17 cellular contexts compared by ENCODE assay signal in the genomic region with DNA sequence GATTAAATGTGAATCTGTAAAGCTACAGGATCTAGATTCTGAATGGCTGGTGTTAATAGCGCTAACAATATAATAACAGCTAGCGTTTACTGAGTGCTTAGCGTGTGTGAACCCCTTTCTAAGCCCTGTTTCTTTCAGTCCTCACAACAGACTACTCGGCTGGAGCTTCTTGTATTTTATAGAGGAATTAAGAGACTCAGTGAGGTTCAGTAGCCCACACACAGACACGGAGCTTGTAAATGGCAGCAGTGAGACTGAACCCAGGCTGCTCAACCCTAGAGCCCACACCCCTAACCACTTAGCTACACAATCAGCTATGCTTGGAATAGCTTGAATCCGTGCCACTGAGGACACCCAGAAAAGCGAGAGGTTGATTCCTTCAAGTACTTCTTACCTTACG. TPM values are rescaled to one million over a fixed set of nuclear protein-coding genes. Genes with fewer than 3 reads are reported as not detected.
DNase-seq lines count a peak whose midpoint lies in the region; ATAC-seq and TF ChIP-seq lines count a peak whose summit lies in the region.
"Had no signal": no experiment of that assay in that cellular context is flagged by ENCODE, and none has a peak within 500 bp of the region (broad histone marks: within the 10 kb centered on the region; RNA-seq: fewer than 3 reads in every experiment).

No MANE protein-coding gene starts in this region.

- H3K36me3 ChIP-seq in RWPE2 (ENCODE audit: low read depth), result peaks cover 13% of the 10 kb centered on the region
- no peaks in the 10 kb centered on the region for H3K36me3 ChIP-seq in vagina
- H3K36me3 ChIP-seq in CD8-positive, alpha-beta T cell (ENCODE audit: insufficient read depth, low read length), result no peaks in the 10 kb centered on the region
- H3K36me3 ChIP-seq: BE2C had no signal

- CTCF ChIA-PET in CD8-positive, alpha-beta T cell (lab: Charles Lee), result interaction anchor here (0.6 kb wide), 1 partner anchor 247 kb away, joined by 3 read pairs; no protein-coding TSS in a partner anchor

- H3K4me3 ChIP-seq in RWPE2 (ENCODE audit: severe bottlenecking) (no peak overlapping the region), vagina (no peak overlapping the region)
- H3K4me3 ChIP-seq in CD8-positive, alpha-beta T cell (ENCODE audit: low read depth, low read length), result no peak overlapping the region
- H3K4me3 ChIP-seq: GM23248 had no signal

- H3K4me3 Mint-ChIP-seq in mesothelial cell of epicardium, result no peak overlapping the region
- H3K4me3 Mint-ChIP-seq in CD8-positive, alpha-beta T cell, result no peak overlapping the region
- H3K4me3 Mint-ChIP-seq: CD4-positive, CD25-positive, alpha-beta regulatory T cell had no signal

- H3K9me3 ChIP-seq in RWPE2 (ENCODE audit: severe bottlenecking) (no peaks in the 10 kb centered on the region), vagina (no peaks in the 10 kb centered on the region)
- no peaks in the 10 kb centered on the region for H3K9me3 ChIP-seq in CD8-positive, alpha-beta T cell (ENCODE audit: low read length)
- H3K9me3 ChIP-seq: BE2C had no signal

- H3K27ac ChIP-seq in RWPE2 (ENCODE audit: poor library complexity, severe bottlenecking) (peak overlapping the region; percentile 95), epithelial cell of prostate (peak overlapping the region; percentile 77), vagina (peak overlapping the region; percentile 95)
- no peak overlapping the region for H3K27ac ChIP-seq in CD8-positive, alpha-beta T cell (ENCODE audit: low read depth, low read length)
- H3K27ac ChIP-seq: GM23248 had no signal

- no peak for DNase-seq in RWPE2 (ENCODE audit: low spot score)
- no peak for DNase-seq in epithelial cell of prostate (ENCODE audit: low read depth, low spot score)
- no peak for DNase-seq in mesothelial cell of epicardium (ENCODE audit: low spot score in 2 of 2, unreplicated experiment in 2 of 2)
- DNase-seq in vagina (ENCODE audit: extremely low spot score in 2 of 2), result no peak
- DNase-seq in CD8-positive, alpha-beta T cell, result no peak
- DNase-seq: ACHN; BE2C; C1 segment of cervical spinal cord; CD4-positive, CD25-positive, alpha-beta regulatory T cell; DMS153; DMS79; GDM1; GM23248; HCEC 1CT had no signal

- H3K4me1 ChIP-seq in RWPE2 (ENCODE audit: insufficient read depth, poor library complexity, severe bottlenecking) (peaks cover 77% of the 10 kb centered on the region), vagina (peaks cover 69% of the 10 kb centered on the region)
- no peaks in the 10 kb centered on the region for H3K4me1 ChIP-seq in CD8-positive, alpha-beta T cell (ENCODE audit: insufficient read depth, low read length)
- H3K4me1 ChIP-seq: BE2C had no signal

- no peaks in the 10 kb centered on the region for H3K27me3 Mint-ChIP-seq in mesothelial cell of epicardium (ENCODE audit: low read depth)
- H3K27me3 Mint-ChIP-seq in CD8-positive, alpha-beta T cell (ENCODE audit: low read depth), result peaks cover 39% of the 10 kb centered on the region

- no peaks in the 10 kb centered on the region for H3K9me3 Mint-ChIP-seq in mesothelial cell of epicardium
- H3K9me3 Mint-ChIP-seq in CD8-positive, alpha-beta T cell, result no peaks in the 10 kb centered on the region

- TF ChIP-seq POLR2A in vagina (IDR thresholded peaks at IDR 0.05), result no peak

- TF ChIP-seq CTCF in RWPE2 (IDR thresholded peaks at IDR 0.05; ENCODE audit: poor library complexity, severe bottlenecking), result no peak
- TF ChIP-seq CTCF in mesothelial cell of epicardium (IDR thresholded peaks at IDR 0.05; ENCODE audit: unreplicated experiment), result no peak
- no peak for TF ChIP-seq CTCF in vagina (IDR thresholded peaks at IDR 0.05)
- TF ChIP-seq CTCF in CD8-positive, alpha-beta T cell (IDR thresholded peaks at IDR 0.05), result no peak

- ATAC-seq in RWPE2 (ENCODE audit: low read depth) (no peak), HG03095 (IDR thresholded peaks at IDR 0.05; ENCODE audit: unreplicated experiment) (no peak), HG03196 (IDR thresholded peaks at IDR 0.05; ENCODE audit: unreplicated experiment) (no peak)
- no peak for ATAC-seq in CD8-positive, alpha-beta T cell

- peak overlapping the region; percentile 58 for H3K27ac Mint-ChIP-seq in mesothelial cell of epicardium
- no peak overlapping the region for H3K27ac Mint-ChIP-seq in CD8-positive, alpha-beta T cell
- H3K27ac Mint-ChIP-seq: CD4-positive, CD25-positive, alpha-beta regulatory T cell had no signal

- POLR2A ChIA-PET in CD8-positive, alpha-beta T cell (lab: Charles Lee), result no interaction called here

- peaks cover 60% of the 10 kb centered on the region for H3K4me1 Mint-ChIP-seq in mesothelial cell of epicardium
- no peaks in the 10 kb centered on the region for H3K4me1 Mint-ChIP-seq in CD8-positive, alpha-beta T cell (ENCODE audit: low read depth)
- H3K4me1 Mint-ChIP-seq: CD4-positive, CD25-positive, alpha-beta regulatory T cell had no signal

- H3K27me3 ChIP-seq in RWPE2 (ENCODE audit: insufficient read depth, poor library complexity, severe bottlenecking) (no peaks in the 10 kb centered on the region), vagina (no peaks in the 10 kb centered on the region)
- H3K27me3 ChIP-seq in CD8-positive, alpha-beta T cell (ENCODE audit: insufficient read depth, low read length), result no peaks in the 10 kb centered on the region
- H3K27me3 ChIP-seq: BE2C had no signal

- peaks cover 21% of the 10 kb centered on the region for H3K36me3 Mint-ChIP-seq in mesothelial cell of epicardium
- no peaks in the 10 kb centered on the region for H3K36me3 Mint-ChIP-seq in CD8-positive, alpha-beta T cell

- intact Hi-C loops in vagina (cut with DNase I), result no loop called here
- intact Hi-C loops in CD8-positive, alpha-beta T cell (cut with DNase I, micrococcal nuclease), result no loop called here

RNA-seq across cellular contexts. Expression of gene PDPN, which starts 5.8 kb away (rescaled TPM):
- total RNA-seq in mesothelial cell of epicardium (102 to 108 TPM (median 105 TPM) in 3 replicates), vagina (43.7 TPM)
- total RNA-seq in CD8-positive, alpha-beta T cell, result not detected
- total RNA-seq: CD4-positive, CD25-positive, alpha-beta regulatory T cell; HT-29 had no signal

Comparison
In these comparisons a context has a peak if more than half of its experiments do, and no peak if none do; other contexts are left out.
1. RNA of gene PDPN, which starts 5.8 kb away (total RNA-seq): 102 to 108 TPM in mesothelial cell of epicardium and 43.7 TPM in vagina (single experiment); not detected in CD8-positive, alpha-beta T cell; every median in the first group is over 10 times any median in the second.